22 cellular contexts compared by ENCODE assay signal in genomic region chr2:28321426-28321825, GRCh38.
DNase-seq lines count a peak whose midpoint lies in the region; ATAC-seq and TF ChIP-seq lines count a peak whose summit lies in the region.
"Had no signal": no experiment of that assay in that cellular context is flagged by ENCODE, and none has a peak within 500 bp of the region (broad histone marks: within the 10 kb centered on the region; RNA-seq: fewer than 3 reads in every experiment).

No MANE protein-coding gene starts in this region.

- TF ChIP-seq CTCF in thoracic aorta (IDR thresholded peaks at IDR 0.05) (no peak), right lobe of liver (IDR thresholded peaks at IDR 0.05) (no peak)

- no peak overlapping the region for H3K4me3 Mint-ChIP-seq in effector memory CD8-positive, alpha-beta T cell
- H3K4me3 Mint-ChIP-seq: CD14-positive monocyte; stimulated activated memory B cell treated with anti-CD40 and anti-IgM and Interleukin-4, amounts not matched to agents 10 μg/mL and 1 μg/mL and 100 μg/mL, for 72 hours had no signal

- no peaks in the 10 kb centered on the region for H3K27me3 ChIP-seq in thoracic aorta (replicated peaks; ENCODE audit: insufficient read depth)
- no peaks in the 10 kb centered on the region for H3K27me3 ChIP-seq in right lobe of liver
- H3K27me3 ChIP-seq: tibial nerve had no signal

- peaks cover 4 to 17% of the 10 kb centered on the region in 2 donors for H3K4me1 Mint-ChIP-seq in effector memory CD8-positive, alpha-beta T cell (ENCODE audit: low read depth in 2 of 2)

- H3K27ac Mint-ChIP-seq in effector memory CD8-positive, alpha-beta T cell = peak overlapping the region; percentile 10 to 83
- H3K27ac Mint-ChIP-seq: stimulated activated memory B cell treated with anti-CD40 and anti-IgM and Interleukin-4, amounts not matched to agents 10 μg/mL and 1 μg/mL and 100 μg/mL, for 72 hours had no signal

- intact Hi-C loops in right lobe of liver (cut with DNase I) = no loop called here

- H3K27ac ChIP-seq in thoracic aorta (peak overlapping the region; percentile 39 to 48), right lobe of liver (no peak overlapping the region)
- H3K27ac ChIP-seq: left ventricle myocardium inferior had no signal

- DNase-seq in effector memory CD8-positive, alpha-beta T cell = no peak
- DNase-seq in iris pigment epithelial cell (ENCODE audit: low read depth) = peak; percentile 84
- DNase-seq in thoracic aorta (ENCODE audit: low spot score) = no peak
- no peak for DNase-seq in MV-4-11 (lab: John Stamatoyannopoulos, UW)
- no peak for DNase-seq in right lobe of liver
- DNase-seq: cortex of kidney; KBM-7; left ventricle myocardium inferior; NCI-H1048; NCI-H2107; NCI-H524 treated with DMSO at 0.1 percent for 48 hours; PC-3; posterior cingulate gyrus; stimulated activated CD4-positive, alpha-beta T cell treated with anti-CD3 and anti-CD28 coated beads, Interleukin-12 subunit alpha, Interleukin-12 subunit beta, amount 100 ng/mL, for 4 hours; T-helper 2 cell had no signal

- no peak overlapping the region for H3K4me3 ChIP-seq in thoracic aorta
- H3K4me3 ChIP-seq in right lobe of liver = no peak overlapping the region
- H3K4me3 ChIP-seq: HAP-1, left ventricle myocardium inferior, tibial nerve had no signal

- H3K9me3 ChIP-seq in thoracic aorta (no peaks in the 10 kb centered on the region), right lobe of liver (no peaks in the 10 kb centered on the region)
- H3K9me3 ChIP-seq: HAP-1, left ventricle myocardium inferior, tibial nerve had no signal

- H3K9me3 Mint-ChIP-seq in effector memory CD8-positive, alpha-beta T cell = no peaks in the 10 kb centered on the region
- H3K9me3 Mint-ChIP-seq: CD14-positive monocyte; stimulated activated memory B cell treated with anti-CD40 and anti-IgM and Interleukin-4, amounts not matched to agents 10 μg/mL and 1 μg/mL and 100 μg/mL, for 72 hours had no signal

- no peaks in the 10 kb centered on the region for H3K36me3 ChIP-seq in thoracic aorta
- no peaks in the 10 kb centered on the region for H3K36me3 ChIP-seq in right lobe of liver
- H3K36me3 ChIP-seq: HAP-1, tibial nerve had no signal

- peak; percentile 13; the same call in 1 of the 2 replicates for TF ChIP-seq RAD21 in Ishikawa (IDR thresholded peaks at IDR 0.05; ENCODE audit: low read depth)

- no peaks in the 10 kb centered on the region for H3K27me3 Mint-ChIP-seq in effector memory CD8-positive, alpha-beta T cell
- H3K27me3 Mint-ChIP-seq: stimulated activated memory B cell treated with anti-CD40 and anti-IgM and Interleukin-4, amounts not matched to agents 10 μg/mL and 1 μg/mL and 100 μg/mL, for 72 hours had no signal

- ATAC-seq in effector memory CD8-positive, alpha-beta T cell (replicated peaks) = no peak
- ATAC-seq in thoracic aorta (ENCODE audit: insufficient number of reproducible peaks, low FRiP score, low read depth) (no peak), HG02678 (IDR thresholded peaks at IDR 0.05; ENCODE audit: unreplicated experiment) (no peak), right lobe of liver (no peak)
- ATAC-seq: esophagus mucosa; PC-3; stimulated activated memory B cell treated with anti-CD40 and anti-IgM and Interleukin-4, amounts not matched to agents 10 μg/mL and 1 μg/mL and 100 μg/mL, for 72 hours had no signal

- 92% methylated on average over 3 of the region's 4 CpGs for WGBS in right lobe of liver (ENCODE audit: insufficient coverage, low coverage, low lambda C conversion rate, missing lambda C conversion rate)

- TF ChIP-seq EP300 in Ishikawa (IDR thresholded peaks at IDR 0.05; ENCODE audit: borderline replicate concordance) = peak; percentile 65; the same call in 1 of the 2 replicates

- TF ChIP-seq POLR2A in right lobe of liver (IDR thresholded peaks at IDR 0.05) = no peak

- peaks cover 22 to 53% of the 10 kb centered on the region in 2 donors for H3K4me1 ChIP-seq in thoracic aorta (ENCODE audit: control insufficient read depth in 1 of 2, low read depth in 2 of 2)
- H3K4me1 ChIP-seq in right lobe of liver = no peaks in the 10 kb centered on the region

- peaks cover 5% of the 10 kb centered on the region for H3K36me3 Mint-ChIP-seq in effector memory CD8-positive, alpha-beta T cell (ENCODE audit: insufficient read depth)

TF ChIP-seq in Ishikawa, 13 proteins besides CTCF, POLR2A, EP300 and RAD21:
- no peak for TF ChIP-seq YY1 (IDR thresholded peaks at IDR 0.05; ENCODE audit: low read depth)
- peak; percentile 75; the same call in 1 of the 2 replicates for TF ChIP-seq MAX (IDR thresholded peaks at IDR 0.05)
- TF ChIP-seq FOXM1 (IDR thresholded peaks at IDR 0.05; ENCODE audit: borderline replicate concordance, low read depth) = no peak
- TF ChIP-seq NFIC (IDR thresholded peaks at IDR 0.05) = peak; percentile 38; the same call in 1 of the 2 replicates
- TF ChIP-seq ZBTB7A (IDR thresholded peaks at IDR 0.05; ENCODE audit: low read depth) = no peak
- TF ChIP-seq TAF1 (IDR thresholded peaks at IDR 0.05; ENCODE audit: low read depth) = no peak
- TF ChIP-seq USF1 (IDR thresholded peaks at IDR 0.05) = no peak
- TF ChIP-seq CEBPB (IDR thresholded peaks at IDR 0.05) = no peak
- TF ChIP-seq TCF12 (IDR thresholded peaks at IDR 0.05; ENCODE audit: low read depth) = 0 out of 2 replicates have a peak, but pooled peaks have one; percentile 56
- peak; percentile 75 for TF ChIP-seq TEAD4 (IDR thresholded peaks at IDR 0.05)
- TF ChIP-seq CREB1 (IDR thresholded peaks at IDR 0.05; ENCODE audit: low read depth) = no peak

Comparison
In these comparisons a context has a peak if more than half of its experiments do, and no peak if none do; other contexts are left out.
1. H3K27ac ChIP-seq: peak in thoracic aorta (2 of 2); none in right lobe of liver (0 of 3).